Comparison of ENCODE assay signal across 1 cellular context in genomic region chrX:20571611-20572010, GRCh38.
TF ChIP-seq lines count a peak whose summit lies in the region.

No MANE protein-coding gene starts in this region.

TF ChIP-seq in PFSK-1, 5 proteins besides CTCF, POLR2A, EP300 and RAD21 (continued from another document):
- TF ChIP-seq REST (IDR thresholded peaks at IDR 0.05; ENCODE audit: insufficient read depth in 1 of 2, low read depth in 2 of 2, low read length in 2 of 2) = peak; percentile 78 to 86
